In the genomic region with DNA sequence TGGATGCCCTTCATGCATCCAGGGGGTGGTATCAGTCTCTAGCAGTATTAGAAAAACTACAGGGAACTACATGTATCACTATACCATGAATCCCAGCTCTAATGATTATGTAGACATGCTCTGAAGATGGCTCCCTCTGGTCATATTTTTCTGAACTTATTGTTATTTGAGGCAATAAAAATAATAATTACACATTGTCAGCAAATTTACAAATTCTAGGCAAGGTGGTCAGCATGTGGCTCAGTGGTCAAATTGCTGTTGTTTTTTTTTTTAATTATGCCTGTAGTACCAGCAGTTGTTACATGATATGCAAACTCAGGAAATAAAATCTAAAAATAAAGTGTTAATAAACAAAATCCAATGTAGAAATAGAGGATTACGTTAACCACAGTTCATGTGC, we compare ENCODE assay signal across 10 cellular contexts. TPM values are rescaled to one million over a fixed set of nuclear protein-coding genes. Genes with fewer than 3 reads are reported as not detected.
"Had no signal": no experiment of that assay in that cellular context is flagged by ENCODE, and none has a peak within 500 bp of the region (broad histone marks: within the 10 kb centered on the region; RNA-seq: fewer than 3 reads in every experiment).

No MANE protein-coding gene starts in this region.

- H3K4me1 ChIP-seq: HAP-1 had no signal

- H3K36me3 ChIP-seq: HAP-1 had no signal

- FAIRE-seq: HTR-8/SVneo had no signal

- H3K4me2 ChIP-seq: KMS-11 had no signal

- H3K27ac ChIP-seq: KMS-11 had no signal

- H3K4me3 ChIP-seq: HAP-1 had no signal

- H3K4me3 Mint-ChIP-seq: HFFc6 had no signal

- DNase-seq: H7, HFFc6, Karpas-422, KBM-7 had no signal

- ATAC-seq: GM23338, HCT116 had no signal

- H3K9me3 Mint-ChIP-seq: GM23338 had no signal

- H3K9ac ChIP-seq: KMS-11 had no signal

- H3K27ac Mint-ChIP-seq: GM23338, HFFc6 had no signal

- H3K9me3 ChIP-seq: HAP-1 had no signal

- H2AFZ ChIP-seq: GM23338 had no signal

RNA-seq across cellular contexts. Expression of gene ASTN1, which starts 22.5 kb away (rescaled TPM):
- total RNA-seq: HFFc6, HT-29 had no signal

RNA-seq across cellular contexts. Expression of gene BRINP2, which starts 28.7 kb away (rescaled TPM):
- total RNA-seq: H7, HFFc6, HT-29 had no signal
